ENCODE assay signal across 9 cellular contexts in the genomic region with DNA sequence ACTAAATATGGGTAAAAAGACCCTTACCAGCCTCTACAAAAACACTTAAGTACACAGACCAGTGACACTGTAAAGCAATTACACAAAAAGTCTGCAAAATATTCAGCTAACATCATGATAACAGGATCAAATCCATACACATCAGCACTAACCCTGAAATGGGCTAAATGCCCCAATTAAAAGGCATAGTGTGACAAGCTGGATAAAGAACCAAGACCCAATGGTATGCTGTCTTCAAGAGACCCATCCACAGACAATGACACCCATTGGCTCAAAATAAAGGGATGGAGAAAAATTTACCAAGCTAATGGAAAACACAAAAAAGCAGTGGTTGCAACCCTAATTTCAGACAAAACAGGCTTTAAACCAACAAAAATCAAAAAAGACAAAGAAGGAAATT.
"Had no signal": no experiment of that assay in that cellular context is flagged by ENCODE, and none has a peak within 500 bp of the region (broad histone marks: within the 10 kb centered on the region; RNA-seq: fewer than 3 reads in every experiment).

No MANE protein-coding gene starts in this region.

- DNase-seq: GM23248, GOT3, H7, H9, HCEC 1CT, HFFc6 had no signal

- ATAC-seq: GM23338, HCT116 had no signal

- H3K4me3 ChIP-seq: GM23248, GM23338, HAP-1 had no signal

- H3K36me3 ChIP-seq: HAP-1 had no signal

- H3K27ac ChIP-seq: GM23248 had no signal

- H3K9me3 ChIP-seq: HAP-1 had no signal
